ENCODE assay signal across 13 cellular contexts in the genomic region with DNA sequence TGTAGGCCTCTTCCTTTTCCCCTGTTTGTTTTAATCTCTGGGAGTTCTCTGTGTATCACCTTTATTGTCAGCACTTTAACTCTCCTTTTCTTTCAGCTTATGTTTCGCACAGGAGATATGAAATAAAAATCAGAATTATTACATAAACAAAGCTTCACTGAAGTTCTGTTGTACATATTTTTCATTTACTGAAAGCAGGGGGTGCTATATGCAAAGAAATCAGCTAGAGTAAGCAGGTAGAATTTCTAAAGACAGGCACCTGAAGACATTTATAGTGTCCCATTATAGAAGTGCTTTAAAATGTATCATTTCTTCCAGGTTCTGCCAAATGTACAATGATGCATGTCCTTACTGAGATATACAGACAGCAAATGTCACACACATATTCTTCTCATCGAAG.
A peak's percentile ranks its signal among the peaks of the same experiment; 100 is the strongest.
DNase-seq lines count a peak whose midpoint lies in the region; ATAC-seq, FAIRE-seq and TF ChIP-seq lines count a peak whose summit lies in the region.
"Had no signal": no experiment of that assay in that cellular context is flagged by ENCODE, and none has a peak within 500 bp of the region (broad histone marks: within the 10 kb centered on the region; RNA-seq: fewer than 3 reads in every experiment).

No MANE protein-coding gene starts in this region.

- H3K27ac ChIP-seq in GM12878 (ENCODE audit: control insufficient read depth, insufficient read depth) (no peak overlapping the region), kidney (ENCODE audit: low read depth in 2 of 2, low read length in 2 of 2) (no peak overlapping the region)

- 36% methylated on average over 2 of the region's 2 CpGs for WGBS in GM12878 (ENCODE audit: insufficient coverage, insufficient replicate concordance, low lambda C conversion rate, missing lambda C conversion rate)

- H3K9me3 ChIP-seq in GM12878 (replicated peaks; ENCODE audit: control insufficient read depth, insufficient read depth, low read length) (no peaks in the 10 kb centered on the region), kidney (ENCODE audit: control insufficient read depth in 1 of 2, low read length in 2 of 2) (no peaks in the 10 kb centered on the region)
- H3K9me3 ChIP-seq: MG63 had no signal

- no peak overlapping the region for H3K9ac ChIP-seq in GM12878 (ENCODE audit: control insufficient read depth, insufficient read depth, low read length)
- H3K9ac ChIP-seq in kidney (ENCODE audit: low read length in 2 of 2), result no peak overlapping the region

- no peaks in the 10 kb centered on the region for H4K20me1 ChIP-seq in GM12878 (ENCODE audit: control insufficient read depth, insufficient read depth)

- H3K4me1 ChIP-seq in GM12878 (ENCODE audit: control insufficient read depth, insufficient read depth, low read length) (no peaks in the 10 kb centered on the region), kidney (ENCODE audit: control insufficient read depth in 1 of 2, insufficient read depth in 1 of 2, low read depth in 1 of 2, low read length in 2 of 2) (no peaks in the 10 kb centered on the region)

- intact Hi-C loops in GM12878 (cut with micrococcal nuclease; ENCODE audit: unreplicated experiment), result no loop called here
- intact Hi-C loops in CD14-positive monocyte (cut with micrococcal nuclease), result no loop called here
- intact Hi-C loops in kidney (cut with DNase I), result no loop called here

- BruUV-seq in GM12878 (replicated peaks; lab: Mats Ljungman, UMichigan), result no TSS peak

- ATAC-seq in GM12878 (no peak), GM19035 (IDR thresholded peaks at IDR 0.05; ENCODE audit: unreplicated experiment) (no peak)

- TF ChIP-seq CTCF in GM12878 (IDR thresholded peaks at IDR 0.05 in 2 of 3, conservative IDR thresholded peaks at IDR 0.05 in 1 of 3; ENCODE audit: control insufficient read depth in 2 of 3, extremely low read depth in 1 of 3, insufficient read depth in 1 of 3, low read depth in 3 of 3, low read length in 3 of 3), result peak in 1 of 3 experiments; percentile 30; a peak in 2 of 6 replicates
- peak; percentile 59 for TF ChIP-seq CTCF in neural crest cell (conservative IDR thresholded peaks at IDR 0.05)
- TF ChIP-seq CTCF in CD14-positive monocyte (IDR thresholded peaks at IDR 0.05), result no peak
- no peak for TF ChIP-seq CTCF in kidney (IDR thresholded peaks at IDR 0.05; ENCODE audit: borderline replicate concordance, extremely low read depth, insufficient read depth)

- H3K27ac Mint-ChIP-seq in neural crest cell (ENCODE audit: unreplicated experiment) (no peak overlapping the region), CD14-positive monocyte (no peak overlapping the region)

- no peak for TF ChIP-seq POLR2A in GM12878 (IDR thresholded peaks at IDR 0.05; ENCODE audit: low read depth, low read length)

- SMC1A ChIA-PET in GM12878 (lab: Charles Lee; ENCODE audit: uncharacterized antibody, unreplicated experiment), result interaction anchor here (0.9 to 1.9 kb wide), 4 partner anchors 98 to 1369 kb away, joined by 3 to 6 read pairs (median 3); no protein-coding TSS in a partner anchor

- peak; percentile 43 for TF ChIP-seq RAD21 in GM12878 (IDR thresholded peaks at IDR 0.05; ENCODE audit: insufficient read depth, low read depth, low read length)

- H3K36me3 Mint-ChIP-seq in neural crest cell (ENCODE audit: low read depth) (no peaks in the 10 kb centered on the region), CD14-positive monocyte (no peaks in the 10 kb centered on the region)

- RAD21 ChIA-PET in GM12878 (lab: Charles Lee; ENCODE audit: unreplicated experiment), result interaction anchor here (0.7 to 1.4 kb wide), 6 partner anchors 8 to 100 kb away, joined by 3 to 5 read pairs (median 3); no protein-coding TSS in a partner anchor

- H3K4me2 ChIP-seq in GM12878 (ENCODE audit: control insufficient read depth, insufficient read depth), result no peak overlapping the region

- H3K4me1 Mint-ChIP-seq in neural crest cell, result peaks cover 6% of the 10 kb centered on the region
- H3K4me1 Mint-ChIP-seq in CD14-positive monocyte, result no peaks in the 10 kb centered on the region

- CTCF ChIA-PET in GM12878 (lab: Yijun Ruan, JAX), result interaction anchor here (0.6 to 1.8 kb wide), 12 partner anchors 8 to 1369 kb away, joined by 3 to 7 read pairs (median 4); no protein-coding TSS in a partner anchor

- H3K4me3 ChIP-seq in GM12878 (no peak overlapping the region), kidney (ENCODE audit: low read length in 2 of 2) (no peak overlapping the region)
- H3K4me3 ChIP-seq: MG63 had no signal

- POLR2A ChIA-PET in GM12878 (lab: Charles Lee), result no interaction called here

- H3K36me3 ChIP-seq in GM12878 (ENCODE audit: control insufficient read depth in 2 of 2, insufficient read depth in 2 of 2, low read length in 1 of 2) (no peaks in the 10 kb centered on the region), kidney (ENCODE audit: control insufficient read depth in 1 of 2, insufficient read depth in 2 of 2, low read length in 2 of 2) (no peaks in the 10 kb centered on the region)
- H3K36me3 ChIP-seq: MG63 had no signal

- no peak for FAIRE-seq in GM12878 (lab: Jason Lieb, UNC)
- FAIRE-seq in kidney (lab: Jason Lieb, UNC), result no peak
- FAIRE-seq: G401.6, GM19239 had no signal

- no peaks in the 10 kb centered on the region for H3K27me3 ChIP-seq in GM12878 (replicated peaks in 1 of 2; ENCODE audit: control insufficient read depth in 2 of 2, insufficient read depth in 2 of 2, low read length in 1 of 2)
- H3K27me3 ChIP-seq: MG63 had no signal

- no peaks in the 10 kb centered on the region for H3K9me3 Mint-ChIP-seq in neural crest cell
- H3K9me3 Mint-ChIP-seq in CD14-positive monocyte, result peaks cover 0 to 3% (median 0%) of the 10 kb centered on the region in 7 donors

- H2AFZ ChIP-seq in GM12878 (ENCODE audit: control insufficient read depth, low read depth, low read length), result no peak overlapping the region

- H3K27me3 Mint-ChIP-seq in neural crest cell (ENCODE audit: low read depth) (no peaks in the 10 kb centered on the region), CD14-positive monocyte (ENCODE audit: low read depth in 3 of 3) (peaks cover 0 to 2% (median 0%) of the 10 kb centered on the region in 3 donors)

- DNase-seq in HPDE6-E6E7 (ENCODE audit: extremely low spot score) (peak; percentile 29), NCI-H345 treated with DMSO at 0.1 percent for 48 hours (lab: John Stamatoyannopoulos, UW; ENCODE audit: unreplicated experiment) (peak; percentile 5), GM12878 (ENCODE audit: low read depth, low spot score) (no peak), neural crest cell (ENCODE audit: low read depth, low spot score) (no peak), CD14-positive monocyte (ENCODE audit: low spot score) (no peak), kidney (no peak)
- DNase-seq: activated effector memory CD4-positive, alpha-beta T cell treated with Interleukin-2 at 50 U/mL for 16 hours; kidney glomerular epithelial cell; MG63; T-helper 1 cell had no signal

- H3K79me2 ChIP-seq in GM12878 (ENCODE audit: control insufficient read depth, insufficient read depth, low read length), result no peaks in the 10 kb centered on the region

- H3K4me3 Mint-ChIP-seq in neural crest cell (no peak overlapping the region), CD14-positive monocyte (no peak overlapping the region)

- in situ Hi-C loops in GM12878 (cut with MboI), result no loop called here

- no peak for TF ChIP-seq EP300 in GM12878 (IDR thresholded peaks at IDR 0.05; ENCODE audit: borderline replicate concordance in 1 of 2, control insufficient read depth in 1 of 2, low read depth in 2 of 2, low read length in 2 of 2)

TF ChIP-seq in GM12878, 131 proteins besides CTCF, POLR2A, EP300 and RAD21 (continues in another document):
- TF ChIP-seq, protein P1, sequence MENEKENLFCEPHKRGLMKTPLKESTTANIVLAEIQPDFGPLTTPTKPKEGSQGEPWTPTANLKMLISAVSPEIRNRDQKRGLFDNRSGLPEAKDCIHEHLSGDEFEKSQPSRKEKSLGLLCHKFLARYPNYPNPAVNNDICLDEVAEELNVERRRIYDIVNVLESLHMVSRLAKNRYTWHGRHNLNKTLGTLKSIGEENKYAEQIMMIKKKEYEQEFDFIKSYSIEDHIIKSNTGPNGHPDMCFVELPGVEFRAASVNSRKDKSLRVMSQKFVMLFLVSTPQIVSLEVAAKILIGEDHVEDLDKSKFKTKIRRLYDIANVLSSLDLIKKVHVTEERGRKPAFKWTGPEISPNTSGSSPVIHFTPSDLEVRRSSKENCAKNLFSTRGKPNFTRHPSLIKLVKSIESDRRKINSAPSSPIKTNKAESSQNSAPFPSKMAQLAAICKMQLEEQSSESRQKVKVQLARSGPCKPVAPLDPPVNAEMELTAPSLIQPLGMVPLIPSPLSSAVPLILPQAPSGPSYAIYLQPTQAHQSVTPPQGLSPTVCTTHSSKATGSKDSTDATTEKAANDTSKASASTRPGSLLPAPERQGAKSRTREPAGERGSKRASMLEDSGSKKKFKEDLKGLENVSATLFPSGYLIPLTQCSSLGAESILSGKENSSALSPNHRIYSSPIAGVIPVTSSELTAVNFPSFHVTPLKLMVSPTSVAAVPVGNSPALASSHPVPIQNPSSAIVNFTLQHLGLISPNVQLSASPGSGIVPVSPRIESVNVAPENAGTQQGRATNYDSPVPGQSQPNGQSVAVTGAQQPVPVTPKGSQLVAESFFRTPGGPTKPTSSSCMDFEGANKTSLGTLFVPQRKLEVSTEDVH (IDR thresholded peaks at IDR 0.05; ENCODE audit: low read depth, partially characterized antibody), result no peak
- TF ChIP-seq, protein P2, sequence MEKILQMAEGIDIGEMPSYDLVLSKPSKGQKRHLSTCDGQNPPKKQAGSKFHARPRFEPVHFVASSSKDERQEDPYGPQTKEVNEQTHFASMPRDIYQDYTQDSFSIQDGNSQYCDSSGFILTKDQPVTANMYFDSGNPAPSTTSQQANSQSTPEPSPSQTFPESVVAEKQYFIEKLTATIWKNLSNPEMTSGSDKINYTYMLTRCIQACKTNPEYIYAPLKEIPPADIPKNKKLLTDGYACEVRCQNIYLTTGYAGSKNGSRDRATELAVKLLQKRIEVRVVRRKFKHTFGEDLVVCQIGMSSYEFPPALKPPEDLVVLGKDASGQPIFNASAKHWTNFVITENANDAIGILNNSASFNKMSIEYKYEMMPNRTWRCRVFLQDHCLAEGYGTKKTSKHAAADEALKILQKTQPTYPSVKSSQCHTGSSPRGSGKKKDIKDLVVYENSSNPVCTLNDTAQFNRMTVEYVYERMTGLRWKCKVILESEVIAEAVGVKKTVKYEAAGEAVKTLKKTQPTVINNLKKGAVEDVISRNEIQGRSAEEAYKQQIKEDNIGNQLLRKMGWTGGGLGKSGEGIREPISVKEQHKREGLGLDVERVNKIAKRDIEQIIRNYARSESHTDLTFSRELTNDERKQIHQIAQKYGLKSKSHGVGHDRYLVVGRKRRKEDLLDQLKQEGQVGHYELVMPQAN (conservative IDR thresholded peaks at IDR 0.05), result no peak

Comparison
In these comparisons a context has a peak if more than half of its experiments do, and no peak if none do; other contexts are left out.
1. DNase-seq: peak in HPDE6-E6E7 (single experiment) and NCI-H345 treated with DMSO at 0.1 percent for 48 hours (single experiment); none in GM12878 (single experiment), neural crest cell (single experiment), CD14-positive monocyte (single experiment) and kidney (single experiment).